ENCODE assay signal across 1 cellular context in the genomic region with DNA sequence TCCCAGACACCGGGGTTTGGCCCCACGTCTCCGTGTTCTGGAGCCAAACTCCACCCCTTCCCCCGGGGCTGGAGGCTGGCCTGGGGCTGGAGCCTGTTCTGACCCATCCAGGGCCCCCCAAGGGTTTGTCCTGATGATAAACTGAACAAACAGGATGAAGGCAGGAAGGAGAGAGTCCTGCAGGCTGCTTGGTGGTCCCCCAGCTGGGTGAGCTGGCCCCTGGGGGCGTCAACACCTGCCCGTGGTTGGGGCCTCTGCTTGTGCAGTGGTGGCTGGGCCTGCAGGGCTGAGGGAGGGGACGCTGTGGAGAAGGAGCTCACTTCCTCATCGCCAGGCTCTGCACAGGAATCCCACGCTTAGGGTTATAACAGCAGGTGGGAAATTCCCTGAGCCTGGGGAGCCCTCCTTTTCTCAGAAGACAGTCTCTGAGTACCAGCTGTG.
TF ChIP-seq lines count a peak whose summit lies in the region.

No MANE protein-coding gene starts in this region.

TF ChIP-seq in IMR-90, 13 proteins besides CTCF, POLR2A, EP300 and RAD21:
- TF ChIP-seq RCOR1 (IDR thresholded peaks at IDR 0.05; ENCODE audit: insufficient replicate concordance, low read length), result no peak
- no peak for TF ChIP-seq CEBPB (IDR thresholded peaks at IDR 0.05; ENCODE audit: low read depth, low read length)
- TF ChIP-seq MAZ (IDR thresholded peaks at IDR 0.05; ENCODE audit: borderline replicate concordance, low read depth, low read length), result no peak
